10 cellular contexts compared by ENCODE assay signal in genomic region chr6:195861-196360, GRCh38.
DNase-seq lines count a peak whose midpoint lies in the region; ATAC-seq and TF ChIP-seq lines count a peak whose summit lies in the region.
"Had no signal": no experiment of that assay in that cellular context is flagged by ENCODE, and none has a peak within 500 bp of the region (broad histone marks: within the 10 kb centered on the region; RNA-seq: fewer than 3 reads in every experiment).

No MANE protein-coding gene starts in this region.

- H3K9me3 ChIP-seq in DND-41 (ENCODE audit: insufficient read depth, low read length, severe bottlenecking) = no peaks in the 10 kb centered on the region
- H3K9me3 ChIP-seq: neutrophil, SJSA1 had no signal

- no peaks in the 10 kb centered on the region for H3K36me3 ChIP-seq in DND-41 (ENCODE audit: insufficient read depth, low read length)
- H3K36me3 ChIP-seq: neutrophil, SJSA1 had no signal

- H3K4me1 ChIP-seq in DND-41 (ENCODE audit: insufficient read depth, low read length) = peaks cover 10% of the 10 kb centered on the region
- H3K4me1 ChIP-seq in foreskin keratinocyte = no peaks in the 10 kb centered on the region

- ATAC-seq in DND-41 (ENCODE audit: insufficient read depth, low read depth) (peak; percentile 79), foreskin keratinocyte (no peak), HG03135 (IDR thresholded peaks at IDR 0.05; ENCODE audit: unreplicated experiment) (no peak), HG02763 (IDR thresholded peaks at IDR 0.05; ENCODE audit: unreplicated experiment) (no peak)

- no peaks in the 10 kb centered on the region for H4K20me1 ChIP-seq in DND-41 (ENCODE audit: insufficient read depth, low read length)

- no peak overlapping the region for H3K4me3 ChIP-seq in DND-41 (ENCODE audit: low read depth in 1 of 2, low read length in 2 of 2)
- H3K4me3 ChIP-seq: SJSA1 had no signal

- DNase-seq in DND-41 (peak; percentile 30), fibroblast of peridontal ligament (ENCODE audit: extremely low read depth) (peak; percentile 19), foreskin keratinocyte (no peak), NCI-H2081 treated with DMSO at 0.1 percent for 48 hours (lab: John Stamatoyannopoulos, UW) (no peak)
- peak; percentile 41 for DNase-seq in activated CD8-positive, alpha-beta memory T cell treated with anti-CD3 and anti-CD28 coated beads, Interleukin-2, amount 50 U/mL, for 24 hours (ENCODE audit: extremely low read depth)
- DNase-seq in stimulated activated CD4-positive, alpha-beta T cell treated with anti-CD3 and anti-CD28 coated beads, Interleukin-12 subunit alpha, Interleukin-12 subunit beta, amount 100 ng/mL, for 24 hours (ENCODE audit: low read depth in 2 of 2) = peak; percentile 48 to 51

- H3K4me2 ChIP-seq in DND-41 (ENCODE audit: insufficient read depth, low read length) = no peak overlapping the region

- TF ChIP-seq CTCF in DND-41 (IDR thresholded peaks at IDR 0.05; ENCODE audit: borderline replicate concordance, extremely low read depth, low read length, poor library complexity, severe bottlenecking) (no peak), foreskin keratinocyte (conservative IDR thresholded peaks at IDR 0.05) (no peak)

- H3K79me2 ChIP-seq in DND-41 (ENCODE audit: insufficient read depth, low read length) = no peaks in the 10 kb centered on the region

- H3K27ac ChIP-seq in DND-41 (ENCODE audit: low read length) (no peak overlapping the region), foreskin keratinocyte (no peak overlapping the region)
- H3K27ac ChIP-seq: neutrophil, SJSA1 had no signal

- H3K9ac ChIP-seq in DND-41 (ENCODE audit: low read depth, low read length) = no peak overlapping the region

- H3K27me3 ChIP-seq in DND-41 (ENCODE audit: insufficient read depth, low read length, poor library complexity) (peaks cover 3% of the 10 kb centered on the region), foreskin keratinocyte (no peaks in the 10 kb centered on the region)
- H3K27me3 ChIP-seq: SJSA1 had no signal

- H2AFZ ChIP-seq in DND-41 (ENCODE audit: low read depth, low read length) = no peak overlapping the region

Comparison
In these comparisons a context has a peak if more than half of its experiments do, and no peak if none do; other contexts are left out.
1. DNase-seq: peak in DND-41 (single experiment), activated CD8-positive, alpha-beta memory T cell treated with anti-CD3 and anti-CD28 coated beads, Interleukin-2, amount 50 U/mL, for 24 hours (single experiment), fibroblast of peridontal ligament (single experiment) and stimulated activated CD4-positive, alpha-beta T cell treated with anti-CD3 and anti-CD28 coated beads, Interleukin-12 subunit alpha, Interleukin-12 subunit beta, amount 100 ng/mL, for 24 hours (2 of 2); none in foreskin keratinocyte (0 of 2) and NCI-H2081 treated with DMSO at 0.1 percent for 48 hours (single experiment).